In the genomic region with DNA sequence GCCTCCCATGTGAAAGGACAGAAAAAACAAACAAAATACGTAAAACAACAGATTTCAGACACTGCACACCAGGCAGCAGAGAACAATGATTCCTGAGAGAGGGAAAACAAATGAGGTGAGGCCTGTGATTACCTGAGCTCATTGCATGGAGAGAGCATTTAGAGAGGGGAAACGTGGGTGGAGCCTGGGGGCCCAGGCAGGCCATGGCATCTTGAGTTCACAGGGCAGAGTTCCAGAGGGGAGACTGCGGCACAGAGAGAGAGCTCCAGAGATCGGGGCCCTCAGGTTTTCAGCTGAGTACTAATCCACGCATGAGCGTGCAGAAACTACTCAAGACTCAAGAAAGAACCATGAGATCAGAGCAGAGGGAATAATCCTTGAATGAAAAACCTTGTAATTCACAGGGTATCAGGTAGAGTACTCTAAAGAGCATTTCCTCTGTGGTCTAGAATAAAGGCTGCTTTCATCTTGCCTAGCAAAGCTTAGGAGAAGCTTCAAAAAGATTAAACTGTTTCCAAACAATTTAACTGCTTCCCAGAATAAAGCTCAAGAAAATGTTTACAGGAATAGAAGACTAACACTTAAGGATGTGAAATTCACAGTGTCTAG, we compare ENCODE assay signal across 16 cellular contexts.
"Had no signal": no experiment of that assay in that cellular context is flagged by ENCODE, and none has a peak within 500 bp of the region (broad histone marks: within the 10 kb centered on the region; RNA-seq: fewer than 3 reads in every experiment).

No MANE protein-coding gene starts in this region.

- ATAC-seq: activated CD4-positive, alpha-beta T cell treated with anti-CD3 and anti-CD28 coated beads for 36 hours; body of pancreas; gastrocnemius medialis; heart right ventricle had no signal

- H3K4me1 ChIP-seq: gastrocnemius medialis, right atrium auricular region had no signal

- H3K27me3 Mint-ChIP-seq: activated CD4-positive, alpha-beta T cell treated with anti-CD3 and anti-CD28 coated beads for 36 hours; central memory CD8-positive, alpha-beta T cell had no signal

- DNase-seq: activated CD4-positive, alpha-beta memory T cell treated with anti-CD3 and anti-CD28 coated beads, Interleukin-2, amount 10 ng/mL, durations not matched to agents 7 days and 5 days; activated CD4-positive, alpha-beta T cell treated with anti-CD3 and anti-CD28 coated beads for 36 hours; activated naive CD4-positive, alpha-beta T cell treated with Interleukin-2 at 50 U/mL for 16 hours; body of pancreas; cortex of kidney; effector CD8-positive, alpha-beta T cell; gastrocnemius medialis; heart right ventricle; stomach; T-helper 9 cell had no signal

- H3K36me3 Mint-ChIP-seq: mesothelial cell of epicardium had no signal

- H3K36me3 ChIP-seq: gastrocnemius medialis, heart right ventricle, neutrophil, right atrium auricular region, stomach had no signal

- H3K27ac ChIP-seq: body of pancreas, epithelial cell of prostate, gastrocnemius medialis, heart right ventricle, neutrophil, right atrium auricular region, skin epidermis, stomach had no signal

- H3K27me3 ChIP-seq: body of pancreas, gastrocnemius medialis, neutrophil, right atrium auricular region, stomach had no signal

- H3K4me3 Mint-ChIP-seq: activated CD4-positive, alpha-beta memory T cell treated with anti-CD3 and anti-CD28 coated beads, Interleukin-2, amount 10 ng/mL, durations not matched to agents 7 days and 5 days; activated CD4-positive, alpha-beta T cell treated with anti-CD3 and anti-CD28 coated beads for 36 hours; central memory CD8-positive, alpha-beta T cell; mesothelial cell of epicardium had no signal

- H3K4me3 ChIP-seq: body of pancreas, gastrocnemius medialis, heart right ventricle, right atrium auricular region, skin epidermis, stomach had no signal

- H3K9me3 Mint-ChIP-seq: activated CD4-positive, alpha-beta memory T cell treated with anti-CD3 and anti-CD28 coated beads, Interleukin-2, amount 10 ng/mL, durations not matched to agents 7 days and 5 days; central memory CD8-positive, alpha-beta T cell had no signal

- H3K9me3 ChIP-seq: body of pancreas, gastrocnemius medialis, heart right ventricle, neutrophil, right atrium auricular region, stomach had no signal

- H3K27ac Mint-ChIP-seq: activated CD4-positive, alpha-beta memory T cell treated with anti-CD3 and anti-CD28 coated beads, Interleukin-2, amount 10 ng/mL, durations not matched to agents 7 days and 5 days; activated CD4-positive, alpha-beta T cell treated with anti-CD3 and anti-CD28 coated beads for 36 hours; mesothelial cell of epicardium had no signal
